Comparison of ENCODE assay signal across 1 cellular context in the genomic region with DNA sequence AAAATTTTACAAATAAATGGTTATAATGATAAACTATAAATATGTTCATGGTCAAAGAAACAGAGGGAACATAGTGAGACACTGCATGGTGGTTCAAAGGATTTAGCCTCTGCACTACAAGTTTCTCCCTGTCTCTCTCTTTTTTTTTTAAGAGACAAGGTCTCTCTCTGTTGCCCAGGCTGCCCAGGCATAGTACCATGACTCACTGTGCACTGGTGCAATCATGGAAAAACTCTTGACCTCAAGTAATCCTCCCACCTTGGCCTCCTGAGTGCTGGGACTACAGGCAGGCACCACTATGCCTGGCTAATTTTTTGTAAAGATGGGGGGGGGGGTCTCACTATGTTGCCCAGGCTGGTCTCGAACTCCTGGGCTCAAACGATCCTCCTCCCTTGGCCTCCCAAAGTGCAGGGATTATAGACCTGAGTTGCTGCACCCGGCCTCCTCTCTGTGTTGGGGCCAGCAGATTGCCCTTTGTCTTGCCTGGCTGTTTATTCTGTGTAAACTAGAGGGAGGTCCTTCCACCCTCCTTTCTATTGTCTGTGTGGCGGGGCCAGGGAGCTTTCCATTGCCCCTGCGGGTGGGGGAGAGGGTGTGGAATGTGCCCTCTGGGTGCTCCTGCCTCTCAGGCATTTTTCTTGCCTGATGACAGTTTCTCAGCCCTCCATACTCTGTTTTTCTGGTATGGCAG.
TF ChIP-seq lines count a peak whose summit lies in the region.

No MANE protein-coding gene starts in this region.

TF ChIP-seq in HepG2, 621 proteins besides CTCF, POLR2A, EP300 and RAD21 (continued from another document and continues in another):
- TF ChIP-seq, protein P1, sequence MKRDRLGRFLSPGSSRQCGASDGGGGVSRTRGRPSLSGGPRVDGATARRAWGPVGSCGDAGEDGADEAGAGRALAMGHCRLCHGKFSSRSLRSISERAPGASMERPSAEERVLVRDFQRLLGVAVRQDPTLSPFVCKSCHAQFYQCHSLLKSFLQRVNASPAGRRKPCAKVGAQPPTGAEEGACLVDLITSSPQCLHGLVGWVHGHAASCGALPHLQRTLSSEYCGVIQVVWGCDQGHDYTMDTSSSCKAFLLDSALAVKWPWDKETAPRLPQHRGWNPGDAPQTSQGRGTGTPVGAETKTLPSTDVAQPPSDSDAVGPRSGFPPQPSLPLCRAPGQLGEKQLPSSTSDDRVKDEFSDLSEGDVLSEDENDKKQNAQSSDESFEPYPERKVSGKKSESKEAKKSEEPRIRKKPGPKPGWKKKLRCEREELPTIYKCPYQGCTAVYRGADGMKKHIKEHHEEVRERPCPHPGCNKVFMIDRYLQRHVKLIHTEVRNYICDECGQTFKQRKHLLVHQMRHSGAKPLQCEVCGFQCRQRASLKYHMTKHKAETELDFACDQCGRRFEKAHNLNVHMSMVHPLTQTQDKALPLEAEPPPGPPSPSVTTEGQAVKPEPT (CRISPR knock-in tag; IDR thresholded peaks at IDR 0.05; ENCODE audit: low read depth): no peak
- TF ChIP-seq, protein P2, sequence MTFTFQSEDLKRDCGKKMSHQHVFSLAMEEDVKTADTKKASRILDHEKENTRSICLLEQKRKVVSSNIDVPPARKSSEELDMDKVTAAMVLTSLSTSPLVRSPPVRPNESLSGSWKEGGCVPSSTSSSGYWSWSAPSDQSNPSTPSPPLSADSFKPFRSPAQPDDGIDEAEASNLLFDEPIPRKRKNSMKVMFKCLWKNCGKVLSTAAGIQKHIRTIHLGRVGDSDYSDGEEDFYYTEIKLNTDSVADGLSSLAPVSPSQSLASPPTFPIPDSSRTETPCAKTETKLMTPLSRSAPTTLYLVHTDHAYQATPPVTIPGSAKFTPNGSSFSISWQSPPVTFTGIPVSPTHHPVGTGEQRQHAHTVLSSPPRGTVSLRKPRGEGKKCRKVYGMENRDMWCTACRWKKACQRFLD (CRISPR knock-in tag; IDR thresholded peaks at IDR 0.05; ENCODE audit: borderline replicate concordance): no peak
- TF ChIP-seq, protein P3, sequence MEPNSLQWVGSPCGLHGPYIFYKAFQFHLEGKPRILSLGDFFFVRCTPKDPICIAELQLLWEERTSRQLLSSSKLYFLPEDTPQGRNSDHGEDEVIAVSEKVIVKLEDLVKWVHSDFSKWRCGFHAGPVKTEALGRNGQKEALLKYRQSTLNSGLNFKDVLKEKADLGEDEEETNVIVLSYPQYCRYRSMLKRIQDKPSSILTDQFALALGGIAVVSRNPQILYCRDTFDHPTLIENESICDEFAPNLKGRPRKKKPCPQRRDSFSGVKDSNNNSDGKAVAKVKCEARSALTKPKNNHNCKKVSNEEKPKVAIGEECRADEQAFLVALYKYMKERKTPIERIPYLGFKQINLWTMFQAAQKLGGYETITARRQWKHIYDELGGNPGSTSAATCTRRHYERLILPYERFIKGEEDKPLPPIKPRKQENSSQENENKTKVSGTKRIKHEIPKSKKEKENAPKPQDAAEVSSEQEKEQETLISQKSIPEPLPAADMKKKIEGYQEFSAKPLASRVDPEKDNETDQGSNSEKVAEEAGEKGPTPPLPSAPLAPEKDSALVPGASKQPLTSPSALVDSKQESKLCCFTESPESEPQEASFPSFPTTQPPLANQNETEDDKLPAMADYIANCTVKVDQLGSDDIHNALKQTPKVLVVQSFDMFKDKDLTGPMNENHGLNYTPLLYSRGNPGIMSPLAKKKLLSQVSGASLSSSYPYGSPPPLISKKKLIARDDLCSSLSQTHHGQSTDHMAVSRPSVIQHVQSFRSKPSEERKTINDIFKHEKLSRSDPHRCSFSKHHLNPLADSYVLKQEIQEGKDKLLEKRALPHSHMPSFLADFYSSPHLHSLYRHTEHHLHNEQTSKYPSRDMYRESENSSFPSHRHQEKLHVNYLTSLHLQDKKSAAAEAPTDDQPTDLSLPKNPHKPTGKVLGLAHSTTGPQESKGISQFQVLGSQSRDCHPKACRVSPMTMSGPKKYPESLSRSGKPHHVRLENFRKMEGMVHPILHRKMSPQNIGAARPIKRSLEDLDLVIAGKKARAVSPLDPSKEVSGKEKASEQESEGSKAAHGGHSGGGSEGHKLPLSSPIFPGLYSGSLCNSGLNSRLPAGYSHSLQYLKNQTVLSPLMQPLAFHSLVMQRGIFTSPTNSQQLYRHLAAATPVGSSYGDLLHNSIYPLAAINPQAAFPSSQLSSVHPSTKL (CRISPR knock-in tag; IDR thresholded peaks at IDR 0.05): no peak
- TF ChIP-seq ZNF333 (CRISPR knock-in tag; IDR thresholded peaks at IDR 0.05; ENCODE audit: borderline replicate concordance): no peak
- TF ChIP-seq ZNF547 (CRISPR knock-in tag; IDR thresholded peaks at IDR 0.05): no peak
- TF ChIP-seq SNRNP70 (IDR thresholded peaks at IDR 0.05; ENCODE audit: low read depth, low read length): no peak
- no peak for TF ChIP-seq SOX6 (IDR thresholded peaks at IDR 0.05)
- TF ChIP-seq SOX6 (CRISPR knock-in tag; IDR thresholded peaks at IDR 0.05): peak; percentile 89
- TF ChIP-seq, protein P4, sequence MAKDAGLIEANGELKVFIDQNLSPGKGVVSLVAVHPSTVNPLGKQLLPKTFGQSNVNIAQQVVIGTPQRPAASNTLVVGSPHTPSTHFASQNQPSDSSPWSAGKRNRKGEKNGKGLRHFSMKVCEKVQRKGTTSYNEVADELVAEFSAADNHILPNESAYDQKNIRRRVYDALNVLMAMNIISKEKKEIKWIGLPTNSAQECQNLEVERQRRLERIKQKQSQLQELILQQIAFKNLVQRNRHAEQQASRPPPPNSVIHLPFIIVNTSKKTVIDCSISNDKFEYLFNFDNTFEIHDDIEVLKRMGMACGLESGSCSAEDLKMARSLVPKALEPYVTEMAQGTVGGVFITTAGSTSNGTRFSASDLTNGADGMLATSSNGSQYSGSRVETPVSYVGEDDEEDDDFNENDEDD (CRISPR knock-in tag; IDR thresholded peaks at IDR 0.05; ENCODE audit: borderline replicate concordance): no peak
- no peak for TF ChIP-seq ZBTB7B (CRISPR knock-in tag; IDR thresholded peaks at IDR 0.05)
- TF ChIP-seq ZNF75D (CRISPR knock-in tag; IDR thresholded peaks at IDR 0.05; ENCODE audit: borderline replicate concordance): no peak
- TF ChIP-seq GTF3A (CRISPR knock-in tag; conservative IDR thresholded peaks at IDR 0.05): no peak
- TF ChIP-seq MAZ (IDR thresholded peaks at IDR 0.05; ENCODE audit: borderline replicate concordance, low read depth, low read length): no peak
- TF ChIP-seq MAZ (CRISPR knock-in tag; IDR thresholded peaks at IDR 0.05; ENCODE audit: low read depth): no peak
- no peak for TF ChIP-seq FOXA1 (IDR thresholded peaks at IDR 0.05)
- peak; percentile 42 for TF ChIP-seq FOXA1 (CRISPR knock-in tag; IDR thresholded peaks at IDR 0.05)
- no peak for TF ChIP-seq ZNF709 (CRISPR knock-in tag; IDR thresholded peaks at IDR 0.05)
- TF ChIP-seq ZNF644 (CRISPR knock-in tag; IDR thresholded peaks at IDR 0.05; ENCODE audit: low read depth): no peak
- TF ChIP-seq DMAP1 (CRISPR knock-in tag; IDR thresholded peaks at IDR 0.05): no peak
- TF ChIP-seq SOX5 (CRISPR knock-in tag; IDR thresholded peaks at IDR 0.05; ENCODE audit: borderline replicate concordance): peak; percentile 89
- TF ChIP-seq MBNL3 (CRISPR knock-in tag; conservative IDR thresholded peaks at IDR 0.05): no peak
- TF ChIP-seq ZNF891 (CRISPR knock-in tag; IDR thresholded peaks at IDR 0.05): no peak
- TF ChIP-seq HHEX (CRISPR knock-in tag; IDR thresholded peaks at IDR 0.05): no peak
- TF ChIP-seq FOXA3 (CRISPR knock-in tag; IDR thresholded peaks at IDR 0.05): 0 out of 2 replicates have a peak, but pooled peaks have one; percentile 19
- TF ChIP-seq, protein P5, sequence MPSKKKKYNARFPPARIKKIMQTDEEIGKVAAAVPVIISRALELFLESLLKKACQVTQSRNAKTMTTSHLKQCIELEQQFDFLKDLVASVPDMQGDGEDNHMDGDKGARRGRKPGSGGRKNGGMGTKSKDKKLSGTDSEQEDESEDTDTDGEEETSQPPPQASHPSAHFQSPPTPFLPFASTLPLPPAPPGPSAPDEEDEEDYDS (CRISPR knock-in tag; IDR thresholded peaks at IDR 0.05): no peak
- TF ChIP-seq ZKSCAN8 (CRISPR knock-in tag; IDR thresholded peaks at IDR 0.05; ENCODE audit: borderline replicate concordance): no peak
- TF ChIP-seq SOX13 (IDR thresholded peaks at IDR 0.05): peak; percentile 91
- peak in 1 of 2 experiments; percentile 96; a peak in 2 of 4 replicates for TF ChIP-seq SOX13 (CRISPR knock-in tag; conservative IDR thresholded peaks at IDR 0.05 in 1 of 2, IDR thresholded peaks at IDR 0.05 in 1 of 2)
- TF ChIP-seq, protein P6, sequence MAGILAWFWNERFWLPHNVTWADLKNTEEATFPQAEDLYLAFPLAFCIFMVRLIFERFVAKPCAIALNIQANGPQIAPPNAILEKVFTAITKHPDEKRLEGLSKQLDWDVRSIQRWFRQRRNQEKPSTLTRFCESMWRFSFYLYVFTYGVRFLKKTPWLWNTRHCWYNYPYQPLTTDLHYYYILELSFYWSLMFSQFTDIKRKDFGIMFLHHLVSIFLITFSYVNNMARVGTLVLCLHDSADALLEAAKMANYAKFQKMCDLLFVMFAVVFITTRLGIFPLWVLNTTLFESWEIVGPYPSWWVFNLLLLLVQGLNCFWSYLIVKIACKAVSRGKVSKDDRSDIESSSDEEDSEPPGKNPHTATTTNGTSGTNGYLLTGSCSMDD (CRISPR knock-in tag; IDR thresholded peaks at IDR 0.05): no peak
- TF ChIP-seq, protein P7, sequence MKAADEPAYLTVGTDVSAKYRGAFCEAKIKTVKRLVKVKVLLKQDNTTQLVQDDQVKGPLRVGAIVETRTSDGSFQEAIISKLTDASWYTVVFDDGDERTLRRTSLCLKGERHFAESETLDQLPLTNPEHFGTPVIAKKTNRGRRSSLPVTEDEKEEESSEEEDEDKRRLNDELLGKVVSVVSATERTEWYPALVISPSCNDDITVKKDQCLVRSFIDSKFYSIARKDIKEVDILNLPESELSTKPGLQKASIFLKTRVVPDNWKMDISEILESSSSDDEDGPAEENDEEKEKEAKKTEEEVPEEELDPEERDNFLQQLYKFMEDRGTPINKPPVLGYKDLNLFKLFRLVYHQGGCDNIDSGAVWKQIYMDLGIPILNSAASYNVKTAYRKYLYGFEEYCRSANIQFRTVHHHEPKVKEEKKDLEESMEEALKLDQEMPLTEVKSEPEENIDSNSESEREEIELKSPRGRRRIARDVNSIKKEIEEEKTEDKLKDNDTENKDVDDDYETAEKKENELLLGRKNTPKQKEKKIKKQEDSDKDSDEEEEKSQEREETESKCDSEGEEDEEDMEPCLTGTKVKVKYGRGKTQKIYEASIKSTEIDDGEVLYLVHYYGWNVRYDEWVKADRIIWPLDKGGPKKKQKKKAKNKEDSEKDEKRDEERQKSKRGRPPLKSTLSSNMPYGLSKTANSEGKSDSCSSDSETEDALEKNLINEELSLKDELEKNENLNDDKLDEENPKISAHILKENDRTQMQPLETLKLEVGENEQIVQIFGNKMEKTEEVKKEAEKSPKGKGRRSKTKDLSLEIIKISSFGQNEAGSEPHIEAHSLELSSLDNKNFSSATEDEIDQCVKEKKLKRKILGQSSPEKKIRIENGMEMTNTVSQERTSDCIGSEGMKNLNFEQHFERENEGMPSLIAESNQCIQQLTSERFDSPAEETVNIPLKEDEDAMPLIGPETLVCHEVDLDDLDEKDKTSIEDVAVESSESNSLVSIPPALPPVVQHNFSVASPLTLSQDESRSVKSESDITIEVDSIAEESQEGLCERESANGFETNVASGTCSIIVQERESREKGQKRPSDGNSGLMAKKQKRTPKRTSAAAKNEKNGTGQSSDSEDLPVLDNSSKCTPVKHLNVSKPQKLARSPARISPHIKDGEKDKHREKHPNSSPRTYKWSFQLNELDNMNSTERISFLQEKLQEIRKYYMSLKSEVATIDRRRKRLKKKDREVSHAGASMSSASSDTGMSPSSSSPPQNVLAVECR (CRISPR knock-in tag; IDR thresholded peaks at IDR 0.05; ENCODE audit: borderline replicate concordance): no peak
- TF ChIP-seq, protein P8, sequence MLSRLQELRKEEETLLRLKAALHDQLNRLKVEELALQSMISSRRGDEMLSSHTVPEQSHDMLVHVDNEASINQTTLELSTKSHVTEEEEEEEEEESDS (CRISPR knock-in tag; IDR thresholded peaks at IDR 0.05; ENCODE audit: borderline replicate concordance): no peak
- TF ChIP-seq, protein P9, sequence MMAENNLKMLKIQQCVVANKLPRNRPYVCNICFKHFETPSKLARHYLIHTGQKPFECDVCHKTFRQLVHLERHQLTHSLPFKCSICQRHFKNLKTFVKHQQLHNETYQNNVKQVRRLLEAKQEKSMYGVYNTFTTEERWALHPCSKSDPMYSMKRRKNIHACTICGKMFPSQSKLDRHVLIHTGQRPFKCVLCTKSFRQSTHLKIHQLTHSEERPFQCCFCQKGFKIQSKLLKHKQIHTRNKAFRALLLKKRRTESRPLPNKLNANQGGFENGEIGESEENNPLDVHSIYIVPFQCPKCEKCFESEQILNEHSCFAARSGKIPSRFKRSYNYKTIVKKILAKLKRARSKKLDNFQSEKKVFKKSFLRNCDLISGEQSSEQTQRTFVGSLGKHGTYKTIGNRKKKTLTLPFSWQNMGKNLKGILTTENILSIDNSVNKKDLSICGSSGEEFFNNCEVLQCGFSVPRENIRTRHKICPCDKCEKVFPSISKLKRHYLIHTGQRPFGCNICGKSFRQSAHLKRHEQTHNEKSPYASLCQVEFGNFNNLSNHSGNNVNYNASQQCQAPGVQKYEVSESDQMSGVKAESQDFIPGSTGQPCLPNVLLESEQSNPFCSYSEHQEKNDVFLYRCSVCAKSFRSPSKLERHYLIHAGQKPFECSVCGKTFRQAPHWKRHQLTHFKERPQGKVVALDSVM (CRISPR knock-in tag; IDR thresholded peaks at IDR 0.05): peak; percentile 95
- TF ChIP-seq FOSL2 (CRISPR knock-in tag; IDR thresholded peaks at IDR 0.05): 0 out of 2 replicates have a peak, but pooled peaks have one; percentile 28
- TF ChIP-seq, protein P10, sequence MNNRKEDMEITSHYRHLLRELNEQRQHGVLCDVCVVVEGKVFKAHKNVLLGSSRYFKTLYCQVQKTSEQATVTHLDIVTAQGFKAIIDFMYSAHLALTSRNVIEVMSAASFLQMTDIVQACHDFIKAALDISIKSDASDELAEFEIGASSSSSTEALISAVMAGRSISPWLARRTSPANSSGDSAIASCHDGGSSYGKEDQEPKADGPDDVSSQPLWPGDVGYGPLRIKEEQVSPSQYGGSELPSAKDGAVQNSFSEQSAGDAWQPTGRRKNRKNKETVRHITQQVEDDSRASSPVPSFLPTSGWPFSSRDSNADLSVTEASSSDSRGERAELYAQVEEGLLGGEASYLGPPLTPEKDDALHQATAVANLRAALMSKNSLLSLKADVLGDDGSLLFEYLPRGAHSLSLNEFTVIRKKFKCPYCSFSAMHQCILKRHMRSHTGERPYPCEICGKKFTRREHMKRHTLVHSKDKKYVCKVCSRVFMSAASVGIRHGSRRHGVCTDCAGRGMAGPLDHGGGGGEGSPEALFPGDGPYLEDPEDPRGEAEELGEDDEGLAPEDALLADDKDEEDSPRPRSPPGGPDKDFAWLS (CRISPR knock-in tag; IDR thresholded peaks at IDR 0.05; ENCODE audit: borderline replicate concordance): no peak
- TF ChIP-seq MTF2 (CRISPR knock-in tag; IDR thresholded peaks at IDR 0.05; ENCODE audit: borderline replicate concordance): no peak
